In the genomic region with DNA sequence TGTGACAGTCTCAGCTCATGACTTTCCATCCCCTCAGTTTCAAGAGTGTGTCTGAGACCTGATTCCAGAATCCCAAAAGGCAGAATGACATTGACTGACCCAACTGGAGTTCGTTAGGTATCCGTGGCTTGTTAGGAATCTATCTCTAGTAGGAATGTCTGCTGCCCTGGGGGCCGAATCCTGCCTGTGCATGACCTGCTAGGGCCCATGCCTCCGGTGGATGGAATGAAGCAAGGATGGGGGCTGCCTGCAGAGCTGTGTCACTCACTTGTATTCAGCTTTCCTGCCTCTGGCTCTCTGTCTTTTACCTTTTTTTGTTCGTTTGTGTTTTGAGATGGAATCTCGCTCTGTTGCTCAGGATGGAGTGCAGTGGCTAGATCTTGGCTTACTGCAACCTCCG, we compare ENCODE assay signal across 1 cellular context.
TF ChIP-seq lines count a peak whose summit lies in the region.

No MANE protein-coding gene starts in this region.

TF ChIP-seq in SK-N-SH, 30 proteins besides CTCF, POLR2A, EP300 and RAD21:
- TF ChIP-seq, protein P1, sequence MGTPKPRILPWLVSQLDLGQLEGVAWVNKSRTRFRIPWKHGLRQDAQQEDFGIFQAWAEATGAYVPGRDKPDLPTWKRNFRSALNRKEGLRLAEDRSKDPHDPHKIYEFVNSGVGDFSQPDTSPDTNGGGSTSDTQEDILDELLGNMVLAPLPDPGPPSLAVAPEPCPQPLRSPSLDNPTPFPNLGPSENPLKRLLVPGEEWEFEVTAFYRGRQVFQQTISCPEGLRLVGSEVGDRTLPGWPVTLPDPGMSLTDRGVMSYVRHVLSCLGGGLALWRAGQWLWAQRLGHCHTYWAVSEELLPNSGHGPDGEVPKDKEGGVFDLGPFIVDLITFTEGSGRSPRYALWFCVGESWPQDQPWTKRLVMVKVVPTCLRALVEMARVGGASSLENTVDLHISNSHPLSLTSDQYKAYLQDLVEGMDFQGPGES (IDR thresholded peaks at IDR 0.05; ENCODE audit: low read depth, low read length), result no peak
- TF ChIP-seq SMC3 (IDR thresholded peaks at IDR 0.05; ENCODE audit: low read depth, low read length) (no peak), MEF2A (IDR thresholded peaks at IDR 0.05; ENCODE audit: borderline replicate concordance, low read depth) (no peak), TEAD4 (IDR thresholded peaks at IDR 0.05; ENCODE audit: borderline replicate concordance, insufficient read depth) (no peak), FOXM1 (IDR thresholded peaks at IDR 0.05; ENCODE audit: low read depth) (no peak), RCOR1 (IDR thresholded peaks at IDR 0.05; ENCODE audit: low read length) (no peak), YY1 (IDR thresholded peaks at IDR 0.05; ENCODE audit: low read depth) (no peak), CHD2 (IDR thresholded peaks at IDR 0.05; ENCODE audit: low read length, partially characterized antibody) (no peak), GABPA (IDR thresholded peaks at IDR 0.05; ENCODE audit: low read depth) (no peak), RFX5 (IDR thresholded peaks at IDR 0.05; ENCODE audit: low read length) (no peak)
- TF ChIP-seq, protein P2, sequence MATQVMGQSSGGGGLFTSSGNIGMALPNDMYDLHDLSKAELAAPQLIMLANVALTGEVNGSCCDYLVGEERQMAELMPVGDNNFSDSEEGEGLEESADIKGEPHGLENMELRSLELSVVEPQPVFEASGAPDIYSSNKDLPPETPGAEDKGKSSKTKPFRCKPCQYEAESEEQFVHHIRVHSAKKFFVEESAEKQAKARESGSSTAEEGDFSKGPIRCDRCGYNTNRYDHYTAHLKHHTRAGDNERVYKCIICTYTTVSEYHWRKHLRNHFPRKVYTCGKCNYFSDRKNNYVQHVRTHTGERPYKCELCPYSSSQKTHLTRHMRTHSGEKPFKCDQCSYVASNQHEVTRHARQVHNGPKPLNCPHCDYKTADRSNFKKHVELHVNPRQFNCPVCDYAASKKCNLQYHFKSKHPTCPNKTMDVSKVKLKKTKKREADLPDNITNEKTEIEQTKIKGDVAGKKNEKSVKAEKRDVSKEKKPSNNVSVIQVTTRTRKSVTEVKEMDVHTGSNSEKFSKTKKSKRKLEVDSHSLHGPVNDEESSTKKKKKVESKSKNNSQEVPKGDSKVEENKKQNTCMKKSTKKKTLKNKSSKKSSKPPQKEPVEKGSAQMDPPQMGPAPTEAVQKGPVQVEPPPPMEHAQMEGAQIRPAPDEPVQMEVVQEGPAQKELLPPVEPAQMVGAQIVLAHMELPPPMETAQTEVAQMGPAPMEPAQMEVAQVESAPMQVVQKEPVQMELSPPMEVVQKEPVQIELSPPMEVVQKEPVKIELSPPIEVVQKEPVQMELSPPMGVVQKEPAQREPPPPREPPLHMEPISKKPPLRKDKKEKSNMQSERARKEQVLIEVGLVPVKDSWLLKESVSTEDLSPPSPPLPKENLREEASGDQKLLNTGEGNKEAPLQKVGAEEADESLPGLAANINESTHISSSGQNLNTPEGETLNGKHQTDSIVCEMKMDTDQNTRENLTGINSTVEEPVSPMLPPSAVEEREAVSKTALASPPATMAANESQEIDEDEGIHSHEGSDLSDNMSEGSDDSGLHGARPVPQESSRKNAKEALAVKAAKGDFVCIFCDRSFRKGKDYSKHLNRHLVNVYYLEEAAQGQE (IDR thresholded peaks at IDR 0.05; ENCODE audit: low read depth, low read length), result no peak
- TF ChIP-seq, protein P3, sequence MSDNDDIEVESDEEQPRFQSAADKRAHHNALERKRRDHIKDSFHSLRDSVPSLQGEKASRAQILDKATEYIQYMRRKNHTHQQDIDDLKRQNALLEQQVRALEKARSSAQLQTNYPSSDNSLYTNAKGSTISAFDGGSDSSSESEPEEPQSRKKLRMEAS (IDR thresholded peaks at IDR 0.05; ENCODE audit: low read depth), result no peak
- TF ChIP-seq, protein P4, sequence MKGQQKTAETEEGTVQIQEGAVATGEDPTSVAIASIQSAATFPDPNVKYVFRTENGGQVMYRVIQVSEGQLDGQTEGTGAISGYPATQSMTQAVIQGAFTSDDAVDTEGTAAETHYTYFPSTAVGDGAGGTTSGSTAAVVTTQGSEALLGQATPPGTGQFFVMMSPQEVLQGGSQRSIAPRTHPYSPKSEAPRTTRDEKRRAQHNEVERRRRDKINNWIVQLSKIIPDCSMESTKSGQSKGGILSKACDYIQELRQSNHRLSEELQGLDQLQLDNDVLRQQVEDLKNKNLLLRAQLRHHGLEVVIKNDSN (IDR thresholded peaks at IDR 0.05; ENCODE audit: borderline replicate concordance, low read depth), result no peak
